Comparison of ENCODE assay signal across 8 cellular contexts in genomic region chr9:77011973-77012817, GRCh38. TPM values are rescaled to one million over a fixed set of nuclear protein-coding genes. Genes with fewer than 3 reads are reported as not detected.
DNase-seq lines count a peak whose midpoint lies in the region; ATAC-seq and TF ChIP-seq lines count a peak whose summit lies in the region.

No MANE protein-coding gene starts in this region.

- peaks cover 52% of the 10 kb centered on the region for H3K4me1 ChIP-seq in GM23338 (ENCODE audit: insufficient read depth)

- ATAC-seq in GM23338: peak; percentile 51

- H3F3A ChIP-seq in GM23338 (replicated peaks; ENCODE audit: low read depth): peaks cover 27% of the 10 kb centered on the region

- H3K9me3 Mint-ChIP-seq in GM23338 (no peaks in the 10 kb centered on the region; the same call in 2 of the 3 replicates), osteocyte (ENCODE audit: unreplicated experiment) (no peaks in the 10 kb centered on the region), type B pancreatic cell (no peaks in the 10 kb centered on the region)

- H3K27me3 ChIP-seq in GM23338 (ENCODE audit: insufficient read depth): peaks cover 80% of the 10 kb centered on the region

- peak overlapping the region; percentile 84; the same call in 1 of the 2 replicates for H3K27ac Mint-ChIP-seq in GM23338
- H3K27ac Mint-ChIP-seq in osteocyte (ENCODE audit: unreplicated experiment): no peak overlapping the region
- no peak overlapping the region for H3K27ac Mint-ChIP-seq in type B pancreatic cell

- H3K36me3 ChIP-seq in GM23338 (ENCODE audit: insufficient read depth): no peaks in the 10 kb centered on the region

- peak overlapping the region; percentile 75 for H2AFZ ChIP-seq in GM23338

- H3K4me3 Mint-ChIP-seq in GM23338: peak overlapping the region; percentile 80
- peak overlapping the region; percentile 33 for H3K4me3 Mint-ChIP-seq in osteocyte (ENCODE audit: unreplicated experiment)
- H3K4me3 Mint-ChIP-seq in type B pancreatic cell: peak overlapping the region; percentile 77

- H3K4me1 Mint-ChIP-seq in GM23338 (peaks cover 48% of the 10 kb centered on the region), osteocyte (ENCODE audit: unreplicated experiment) (peaks cover 24% of the 10 kb centered on the region), type B pancreatic cell (ENCODE audit: unreplicated experiment) (peaks cover 18% of the 10 kb centered on the region)

- no peaks in the 10 kb centered on the region for H3K79me2 ChIP-seq in GM23338 (replicated peaks; ENCODE audit: insufficient read depth)

- no peaks in the 10 kb centered on the region for H3K36me3 Mint-ChIP-seq in GM23338 (ENCODE audit: low read depth)
- no peaks in the 10 kb centered on the region for H3K36me3 Mint-ChIP-seq in osteocyte (ENCODE audit: unreplicated experiment)
- no peaks in the 10 kb centered on the region for H3K36me3 Mint-ChIP-seq in type B pancreatic cell

- H3K9me2 ChIP-seq in GM23338 (ENCODE audit: insufficient read depth): no peaks in the 10 kb centered on the region

- DNase-seq in DMS114 treated with DMSO at 0.1 percent for 48 hours (lab: John Stamatoyannopoulos, UW; ENCODE audit: unreplicated experiment) (peak; percentile 13), GM23338 (ENCODE audit: low spot score) (peak; percentile 92), NCI-H1930 (lab: John Stamatoyannopoulos, UW) (peak; percentile 49 to 53), activated T-cell treated with anti-CD3 and anti-CD28 coated beads for 4 hours (peak; percentile 50), fibroblast of the aortic adventitia (ENCODE audit: low read depth) (peak; percentile 50), osteocyte (ENCODE audit: extremely low spot score, unreplicated experiment) (peak; percentile 85), type B pancreatic cell (ENCODE audit: extremely low spot score, unreplicated experiment) (peak; percentile 85), NCI-H2196 treated with DMSO at 0.1 percent for 48 hours (lab: John Stamatoyannopoulos, UW; ENCODE audit: unreplicated experiment) (no peak)

- no peaks in the 10 kb centered on the region; the same call in 1 of the 2 replicates for H4K20me1 ChIP-seq in GM23338 (replicated peaks; ENCODE audit: insufficient read depth)

- H3K27me3 Mint-ChIP-seq in GM23338 (ENCODE audit: insufficient read depth, low read depth, poor library complexity): peaks cover 71% of the 10 kb centered on the region
- peaks cover 86% of the 10 kb centered on the region for H3K27me3 Mint-ChIP-seq in osteocyte (ENCODE audit: unreplicated experiment)
- peaks cover 95% of the 10 kb centered on the region for H3K27me3 Mint-ChIP-seq in type B pancreatic cell

- H3K4me3 ChIP-seq in GM23338 (peak overlapping the region; percentile 63), fibroblast of the aortic adventitia (ENCODE audit: low read depth, low read length) (no peak overlapping the region)

- TF ChIP-seq CTCF in GM23338 (conservative IDR thresholded peaks at IDR 0.05; ENCODE audit: low read depth in 2 of 2) (peak; percentile 78 to 95), fibroblast of the aortic adventitia (IDR thresholded peaks at IDR 0.05; ENCODE audit: insufficient read depth, low read length) (peak; percentile 83), osteocyte (IDR thresholded peaks at IDR 0.05) (peak; percentile 71), type B pancreatic cell (conservative IDR thresholded peaks at IDR 0.05) (peak; percentile 95)

- no peak overlapping the region for H3K27ac ChIP-seq in GM23338 (ENCODE audit: low read depth)

- peak overlapping the region; percentile 81 for H3K4me2 ChIP-seq in GM23338

TF ChIP-seq in GM23338, 12 proteins besides CTCF, POLR2A, EP300 and RAD21 (continues in another document):
- TF ChIP-seq POLR2AphosphoS5 (IDR thresholded peaks at IDR 0.05; ENCODE audit: low read depth) (no peak), CREB1 (CRISPR knock-in tag; IDR thresholded peaks at IDR 0.05; ENCODE audit: low read depth) (peak; percentile 49; the same call in 1 of the 2 replicates), JUNB (IDR thresholded peaks at IDR 0.05; ENCODE audit: unreplicated experiment) (no peak), ZNF462 (CRISPR knock-in tag; IDR thresholded peaks at IDR 0.05) (no peak), REST (IDR thresholded peaks at IDR 0.05; ENCODE audit: unreplicated experiment) (no peak)

RNA-seq across cellular contexts. Expression of gene FOXB2, which starts 7.3 kb away (rescaled TPM):
- not detected in 2 replicates for total RNA-seq in GM23338 (2014; rRNA removed; shearing (Covaris generic))
- not detected in 2 replicates for polyA plus RNA-seq in GM23338 (2016; fragmentation: Nextera tagmentation; extraction: Ambion mirVana)
- total RNA-seq in fibroblast of the aortic adventitia (ENCODE audit: low replicate concordance) (not detected in 2 replicates), osteocyte (not detected in 2 replicates), type B pancreatic cell (ENCODE audit: low replicate concordance) (0.24 TPM in 1 of 2 replicates, not detected in the other)
